In the genomic region with DNA sequence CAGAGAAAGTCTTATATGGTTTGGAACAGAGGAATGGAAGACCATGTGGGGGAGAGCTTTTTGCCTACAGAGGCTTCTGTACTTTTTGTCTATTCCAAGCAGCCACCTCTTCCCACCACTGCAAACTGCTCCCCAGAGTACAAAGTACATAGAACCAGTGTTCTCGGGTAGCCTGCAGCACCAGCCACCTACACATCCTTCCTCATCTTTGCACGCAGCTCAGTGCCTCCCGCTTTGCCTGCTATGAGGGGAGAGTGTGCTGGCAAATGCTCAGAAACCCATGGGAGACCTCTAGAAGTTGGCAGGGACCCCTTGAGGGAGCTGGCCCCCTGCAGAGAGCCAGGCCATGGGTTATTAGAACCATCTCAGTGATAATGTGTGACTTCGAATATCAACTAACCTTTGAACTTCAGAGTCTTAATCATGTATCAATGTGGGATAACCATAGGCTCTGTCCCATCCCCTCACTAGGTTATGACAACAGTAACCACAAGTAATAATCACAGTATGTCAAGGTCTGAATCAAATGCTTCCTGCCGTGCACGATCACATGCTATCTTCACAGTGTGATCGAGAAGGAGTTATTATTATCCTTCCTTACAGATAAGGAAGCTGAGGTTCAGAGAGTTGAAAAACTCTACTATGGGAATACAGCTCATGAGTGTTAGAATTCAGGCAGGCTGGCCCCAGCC, we compare ENCODE assay signal across 10 cellular contexts. TPM values are rescaled to one million over a fixed set of nuclear protein-coding genes. Genes with fewer than 3 reads are reported as not detected.
DNase-seq lines count a peak whose midpoint lies in the region; ATAC-seq and TF ChIP-seq lines count a peak whose summit lies in the region.
"Had no signal": no experiment of that assay in that cellular context is flagged by ENCODE, and none has a peak within 500 bp of the region (broad histone marks: within the 10 kb centered on the region; RNA-seq: fewer than 3 reads in every experiment).

No MANE protein-coding gene starts in this region.

- no peaks in the 10 kb centered on the region for H3K9me3 ChIP-seq in SK-N-SH

- no peaks in the 10 kb centered on the region for H3K36me3 Mint-ChIP-seq in activated T-cell treated with anti-CD3 and anti-CD28 coated beads, Interleukin-2, amount 50 U/mL, for 4 hours (ENCODE audit: insufficient read depth)
- H3K36me3 Mint-ChIP-seq: naive thymus-derived CD8-positive, alpha-beta T cell had no signal

- TF ChIP-seq RAD21 in SK-N-SH (IDR thresholded peaks at IDR 0.05; ENCODE audit: low read length), result no peak

- H3F3A ChIP-seq in SK-N-SH (replicated peaks; ENCODE audit: insufficient read depth), result peaks cover 40% of the 10 kb centered on the region

- CTCF ChIA-PET in SK-N-SH (lab: Yijun Ruan, JAX), result interaction anchor here (0.6 to 2.1 kb wide), 3 partner anchors 18 to 96 kb away, joined by 3 to 7 read pairs (median 4); no protein-coding TSS in a partner anchor

- H3K36me3 ChIP-seq in SK-N-SH (replicated peaks in 1 of 2; ENCODE audit: control insufficient read depth in 1 of 2, insufficient read depth in 2 of 2, low read length in 1 of 2), result no peaks in the 10 kb centered on the region

- no peaks in the 10 kb centered on the region for H3K9me3 Mint-ChIP-seq in activated T-cell treated with anti-CD3 and anti-CD28 coated beads, Interleukin-2, amount 50 U/mL, for 4 hours
- H3K9me3 Mint-ChIP-seq: naive thymus-derived CD8-positive, alpha-beta T cell had no signal

- H3K4me1 Mint-ChIP-seq in activated T-cell treated with anti-CD3 and anti-CD28 coated beads, Interleukin-2, amount 50 U/mL, for 4 hours (ENCODE audit: low read depth), result peaks cover 39% of the 10 kb centered on the region

- H3K9ac ChIP-seq in SK-N-SH, result no peak overlapping the region

- no peaks in the 10 kb centered on the region for H3K27me3 ChIP-seq in SK-N-SH (ENCODE audit: insufficient read depth)

- 71% methylated on average over 7 of the region's 7 CpGs for WGBS in SK-N-SH (ENCODE audit: low lambda C conversion rate)

- peak overlapping the region; percentile 67 for H3K4me2 ChIP-seq in SK-N-SH

- no peak for TF ChIP-seq EP300 in SK-N-SH (IDR thresholded peaks at IDR 0.05; ENCODE audit: borderline replicate concordance in 1 of 2, low read depth in 1 of 2, low read length in 1 of 2)

- ATAC-seq in activated T-cell treated with anti-CD3 and anti-CD28 coated beads, Interleukin-2, amount 50 U/mL, for 4 hours, result peak; percentile 53 to 67
- ATAC-seq in stimulated activated naive CD8-positive, alpha-beta T cell treated with anti-CD3 and anti-CD28 coated beads, Interleukin-15, Interleukin-2, amounts not matched to agents 100 U/mL and 50 U/mL, for 24 hours, result peak; percentile 78
- no peak for ATAC-seq in HG02798 (IDR thresholded peaks at IDR 0.05; ENCODE audit: poor library complexity, unreplicated experiment)

- no peaks in the 10 kb centered on the region for H3K79me2 ChIP-seq in SK-N-SH (ENCODE audit: insufficient read depth)

- POLR2A ChIA-PET in SK-N-SH (lab: Yijun Ruan, JAX), result interaction anchor here (0.7 kb wide), 1 partner anchor 500 kb away, joined by 3 read pairs; the partner anchor contains the start of gene MAP2K5

- no peaks in the 10 kb centered on the region for H4K20me1 ChIP-seq in SK-N-SH (ENCODE audit: insufficient read depth)

- no peak overlapping the region for H3K4me3 Mint-ChIP-seq in activated T-cell treated with anti-CD3 and anti-CD28 coated beads, Interleukin-2, amount 50 U/mL, for 4 hours
- H3K4me3 Mint-ChIP-seq: naive thymus-derived CD8-positive, alpha-beta T cell had no signal

- H3K9me2 ChIP-seq in SK-N-SH, result no peaks in the 10 kb centered on the region

- peaks cover 11 to 19% of the 10 kb centered on the region in 2 experiments for H3K4me1 ChIP-seq in SK-N-SH (ENCODE audit: control insufficient read depth in 1 of 2, insufficient read depth in 2 of 2, low read depth in 1 of 2, low read length in 1 of 2)

- no peak for DNase-seq in activated T-cell treated with anti-CD3 and anti-CD28 coated beads, Interleukin-2, amount 50 U/mL, for 4 hours
- DNase-seq in activated T-cell treated with anti-CD3 and anti-CD28 coated beads, Interleukin-2, amount 50 U/mL, for 48 hours, result no peak
- no peak for DNase-seq in SK-N-SH
- DNase-seq in fibroblast of the aortic adventitia (ENCODE audit: low read depth), result peak; percentile 30
- DNase-seq in stimulated activated naive CD8-positive, alpha-beta T cell treated with anti-CD3 and anti-CD28 coated beads, Interleukin-15, Interleukin-2, amounts not matched to agents 100 U/mL and 50 U/mL, for 24 hours, result no peak
- no peak for DNase-seq in C1 segment of cervical spinal cord (lab: John Stamatoyannopoulos, UW)
- DNase-seq in ACHN, result no peak
- DNase-seq: glutamatergic neuron; naive thymus-derived CD8-positive, alpha-beta T cell had no signal

- peak overlapping the region in 1 of 2 experiments; percentile 67; a peak in 1 of 4 replicates for H3K27ac ChIP-seq in SK-N-SH (ENCODE audit: low read depth in 2 of 2, low read length in 1 of 2)

- H3K4me3 ChIP-seq in SK-N-SH (ENCODE audit: low read depth in 2 of 2, low read length in 1 of 2) (no peak overlapping the region), fibroblast of the aortic adventitia (ENCODE audit: low read depth, low read length) (no peak overlapping the region)

- in situ Hi-C loops in ACHN (cut with HindIII; ENCODE audit: low pct_ligation_motif_present, low pct_unique_long_range_greater_than_20kb, low sequenced_read_pairs), result no loop called here

- H2AFZ ChIP-seq in SK-N-SH (ENCODE audit: low read depth), result no peak overlapping the region

- H3K27me3 Mint-ChIP-seq in activated T-cell treated with anti-CD3 and anti-CD28 coated beads, Interleukin-2, amount 50 U/mL, for 4 hours (ENCODE audit: low read depth), result no peaks in the 10 kb centered on the region
- H3K27me3 Mint-ChIP-seq: naive thymus-derived CD8-positive, alpha-beta T cell had no signal

- no peak for TF ChIP-seq CTCF in SK-N-SH (IDR thresholded peaks at IDR 0.05)
- no peak for TF ChIP-seq CTCF in fibroblast of the aortic adventitia (IDR thresholded peaks at IDR 0.05; ENCODE audit: insufficient read depth, low read length)

TF ChIP-seq in SK-N-SH, 30 proteins besides CTCF, POLR2A, EP300 and RAD21:
- TF ChIP-seq NRF1 (IDR thresholded peaks at IDR 0.05; ENCODE audit: low read depth, low read length), result no peak
- no peak for TF ChIP-seq TAF1 (IDR thresholded peaks at IDR 0.05; ENCODE audit: borderline replicate concordance, low read depth, low read length)
- TF ChIP-seq YY1 (IDR thresholded peaks at IDR 0.05; ENCODE audit: low read depth), result no peak
- no peak for TF ChIP-seq RFX5 (IDR thresholded peaks at IDR 0.05; ENCODE audit: low read length)
- no peak for TF ChIP-seq RCOR1 (IDR thresholded peaks at IDR 0.05; ENCODE audit: low read length)
- no peak for TF ChIP-seq GABPA (IDR thresholded peaks at IDR 0.05; ENCODE audit: low read depth)

RNA-seq across cellular contexts. Expression of gene SMAD3, which starts 22.8 kb away (rescaled TPM):
- 10 to 100 TPM; 23.2 to 25.7 (median 24.4) TPM for total RNA-seq in activated T-cell treated with anti-CD3 and anti-CD28 coated beads, Interleukin-2, amount 50 U/mL, for 4 hours
- 18.0 and 19.5 TPM in 2 replicates for polyA plus RNA-seq in SK-N-SH (2012; rRNA removed)
- polyA plus RNA-seq in SK-N-SH (2012; cell fraction: cytosol; rRNA removed), result 12.0 and 14.6 TPM in 2 replicates
- 47.4 and 59.5 TPM in 2 replicates for polyA plus RNA-seq in SK-N-SH (2012; cell fraction: nucleus; rRNA removed)
- 53.6 and 96.3 TPM in 2 replicates for total RNA-seq in fibroblast of the aortic adventitia (ENCODE audit: low replicate concordance)
